22 cellular contexts compared by ENCODE assay signal in genomic region chr2:171996021-171996420, GRCh38. TPM values are rescaled to one million over a fixed set of nuclear protein-coding genes. Genes with fewer than 3 reads are reported as not detected.
A peak's percentile ranks its signal among the peaks of the same experiment; 100 is the strongest.
DNase-seq lines count a peak whose midpoint lies in the region; ATAC-seq, FAIRE-seq and TF ChIP-seq lines count a peak whose summit lies in the region.
"Had no signal": no experiment of that assay in that cellular context is flagged by ENCODE, and none has a peak within 500 bp of the region (broad histone marks: within the 10 kb centered on the region; RNA-seq: fewer than 3 reads in every experiment).

No MANE protein-coding gene starts in this region.

- H3K9ac ChIP-seq in IMR-90 (ENCODE audit: low read depth, low read length), result no peak overlapping the region
- no peak overlapping the region for H3K9ac ChIP-seq in K562 (ENCODE audit: insufficient read depth in 1 of 2, low read depth in 2 of 2, low read length in 2 of 2)
- H3K9ac ChIP-seq: BLaER1 had no signal

- no peak overlapping the region for H3K27ac Mint-ChIP-seq in GM23338
- H3K27ac Mint-ChIP-seq: B cell; CD4-positive, CD25-positive, alpha-beta regulatory T cell; CD8-positive, alpha-beta T cell had no signal

- ATAC-seq in GM23338, result no peak
- no peak for ATAC-seq in IMR-90 (ENCODE audit: low read depth)
- ATAC-seq in K562, result no peak
- ATAC-seq in HG03565 (IDR thresholded peaks at IDR 0.05; ENCODE audit: unreplicated experiment), result no peak
- ATAC-seq: CD8-positive, alpha-beta T cell had no signal

- DNase-seq in GM23338 (ENCODE audit: low spot score) (no peak), IMR-90 (no peak), K562 (ENCODE audit: extremely low read depth in 1 of 4, low spot score in 3 of 4) (no peak), testis (no peak), RCC 7860 (ENCODE audit: low spot score) (no peak)
- no peak for DNase-seq in effector memory CD4-positive, alpha-beta T cell
- DNase-seq: Caco-2; CD4-positive, CD25-positive, alpha-beta regulatory T cell; CD8-positive, alpha-beta T cell; DMS 273 treated with DMSO at 0.1 percent for 48 hours; DMS79 treated with DMSO at 0.1 percent for 48 hours; GF-D8; H7; HCEC 1CT had no signal

- POLR2A ChIA-PET in IMR-90 (lab: Charles Lee; ENCODE audit: unreplicated experiment), result no interaction called here
- POLR2A ChIA-PET in K562 (lab: Yijun Ruan, JAX), result no interaction called here

- no peak overlapping the region for H3K4me3 Mint-ChIP-seq in GM23338
- H3K4me3 Mint-ChIP-seq: B cell; CD4-positive, CD25-positive, alpha-beta regulatory T cell; CD8-positive, alpha-beta T cell had no signal

- no peaks in the 10 kb centered on the region for H4K20me1 ChIP-seq in GM23338 (replicated peaks; ENCODE audit: insufficient read depth)
- H4K20me1 ChIP-seq in IMR-90 (ENCODE audit: insufficient read depth, low read length), result no peaks in the 10 kb centered on the region
- no peaks in the 10 kb centered on the region for H4K20me1 ChIP-seq in K562 (replicated peaks; ENCODE audit: control insufficient read depth, insufficient read depth, low read length)
- H4K20me1 ChIP-seq: BLaER1 had no signal

- H2AFZ ChIP-seq in GM23338 (0 out of 2 replicates have a peak overlapping the region, but pooled peaks have one; percentile 12), IMR-90 (replicated peaks; ENCODE audit: low read length, poor library complexity) (no peak overlapping the region), K562 (ENCODE audit: low read depth, low read length) (no peak overlapping the region)

- H3K9me1 ChIP-seq in IMR-90 (ENCODE audit: insufficient read depth, low read length) (no peaks in the 10 kb centered on the region), K562 (ENCODE audit: control insufficient read depth, insufficient read depth, low read length) (no peaks in the 10 kb centered on the region)

- H3K27me3 ChIP-seq in GM23338 (ENCODE audit: insufficient read depth) (peaks cover 16% of the 10 kb centered on the region), IMR-90 (ENCODE audit: control insufficient read depth, insufficient read depth, low read length) (no peaks in the 10 kb centered on the region), K562 (ENCODE audit: control insufficient read depth in 2 of 2, insufficient read depth in 2 of 2, low read length in 2 of 2) (no peaks in the 10 kb centered on the region), testis (no peaks in the 10 kb centered on the region)
- no peaks in the 10 kb centered on the region for H3K27me3 ChIP-seq in effector memory CD4-positive, alpha-beta T cell (replicated peaks; ENCODE audit: control insufficient read depth, insufficient read depth, low read length, poor library complexity, severe bottlenecking)
- H3K27me3 ChIP-seq: BLaER1 had no signal

- dilution Hi-C loops in IMR-90 (cut with HindIII; ENCODE audit: low sequenced_read_pairs, unreplicated experiment), result no loop called here

- TF ChIP-seq POLR2A in IMR-90 (IDR thresholded peaks at IDR 0.05; ENCODE audit: low read depth, low read length), result no peak
- no peak for TF ChIP-seq POLR2A in K562 (conservative IDR thresholded peaks at IDR 0.05)
- no peak for TF ChIP-seq POLR2A in testis (IDR thresholded peaks at IDR 0.05)

- intact Hi-C loops in IMR-90 (cut with micrococcal nuclease) (loop anchor here (5.0 kb wide), 1 partner anchor 91 kb away; the partner anchor contains the start of gene DLX1), K562 (cut with micrococcal nuclease) (loop anchor here (10.0 kb wide), 1 partner anchor 291 kb away; no protein-coding TSS in a partner anchor), testis (cut with DNase I; ENCODE audit: low total_unique reads) (no loop called here)

- H3K4me2 ChIP-seq in GM23338 (no peak overlapping the region), IMR-90 (ENCODE audit: low read depth, low read length) (no peak overlapping the region), K562 (ENCODE audit: insufficient read depth, low read length) (no peak overlapping the region)
- H3K4me2 ChIP-seq: BLaER1 had no signal

- no peak overlapping the region for H2AK5ac ChIP-seq in IMR-90 (ENCODE audit: low read depth, low read length)

- no peaks in the 10 kb centered on the region for H3K36me3 ChIP-seq in GM23338 (ENCODE audit: insufficient read depth)
- H3K36me3 ChIP-seq in IMR-90 (ENCODE audit: control insufficient read depth, insufficient read depth, low read length), result no peaks in the 10 kb centered on the region
- no peaks in the 10 kb centered on the region for H3K36me3 ChIP-seq in K562 (ENCODE audit: control insufficient read depth, insufficient read depth, low read length)
- H3K36me3 ChIP-seq in testis (ENCODE audit: low read depth, missing control alignments), result no peaks in the 10 kb centered on the region
- no peaks in the 10 kb centered on the region for H3K36me3 ChIP-seq in effector memory CD4-positive, alpha-beta T cell (ENCODE audit: control insufficient read depth, insufficient read depth, low read length)
- H3K36me3 ChIP-seq: BLaER1 had no signal

- TF ChIP-seq RAD21 in IMR-90 (IDR thresholded peaks at IDR 0.05; ENCODE audit: low read length), result no peak
- TF ChIP-seq RAD21 in K562 (CRISPR knock-in tag; conservative IDR thresholded peaks at IDR 0.05 in 1 of 2, IDR thresholded peaks at IDR 0.05 in 1 of 2), result no peak

- H3K9me2 ChIP-seq in GM23338 (ENCODE audit: insufficient read depth), result no peaks in the 10 kb centered on the region

- no peak for TF ChIP-seq CTCF in GM23338 (conservative IDR thresholded peaks at IDR 0.05; ENCODE audit: low read depth in 2 of 2)
- no peak for TF ChIP-seq CTCF in IMR-90 (conservative IDR thresholded peaks at IDR 0.05; ENCODE audit: low read depth, low read length)
- TF ChIP-seq CTCF in K562 (IDR thresholded peaks at IDR 0.05 in 2 of 3, conservative IDR thresholded peaks at IDR 0.05 in 1 of 3; ENCODE audit: insufficient read depth in 2 of 3, low read depth in 1 of 3, low read length in 3 of 3), result no peak
- TF ChIP-seq CTCF in testis (IDR thresholded peaks at IDR 0.05), result no peak

- no peak for TF ChIP-seq EP300 in K562 (IDR thresholded peaks at IDR 0.05; ENCODE audit: low read length)

- H4K5ac ChIP-seq in IMR-90 (ENCODE audit: low read depth, low read length), result no peak overlapping the region

- no peak overlapping the region for H3K18ac ChIP-seq in IMR-90 (ENCODE audit: low read depth, low read length)

- no TSS peak for BruUV-seq in IMR-90 (replicated peaks; lab: Mats Ljungman, UMichigan)
- BruUV-seq in K562 (replicated peaks; lab: Mats Ljungman, UMichigan), result no TSS peak

- peaks cover 0 to 11% of the 10 kb centered on the region in 2 experiments; a peak in 1 of 4 replicates for H3K79me1 ChIP-seq in IMR-90 (ENCODE audit: low read depth in 1 of 2, low read length in 2 of 2)

- peaks cover 13% of the 10 kb centered on the region for H3K4me1 Mint-ChIP-seq in GM23338

- 100% methylated on average over 2 of the region's 5 CpGs; no CpG with 5 or more reads in 1 of the 2 experiments for WGBS in IMR-90 (ENCODE audit: extremely low coverage in 2 of 2, insufficient read length in 1 of 2), 2 experiments
- 82% methylated on average over 5 of the region's 5 CpGs for WGBS in K562 (ENCODE audit: insufficient coverage, low coverage, missing lambda C conversion rate)
- 85 to 89% methylated on average over 5 of the region's 5 CpGs for WGBS in testis, 2 donors

- H3K9me3 ChIP-seq in IMR-90 (ENCODE audit: control insufficient read depth, insufficient read depth, low read length) (no peaks in the 10 kb centered on the region), K562 (replicated peaks; ENCODE audit: control insufficient read depth, insufficient read depth, low read depth, low read length) (no peaks in the 10 kb centered on the region), testis (no peaks in the 10 kb centered on the region)
- H3K9me3 ChIP-seq in effector memory CD4-positive, alpha-beta T cell (ENCODE audit: control insufficient read depth, low read length), result no peaks in the 10 kb centered on the region
- H3K9me3 ChIP-seq: BLaER1, Caco-2 had no signal

- CTCF ChIA-PET in IMR-90 (lab: Yijun Ruan, JAX), result no interaction called here
- CTCF ChIA-PET in K562 (lab: Yijun Ruan, JAX; ENCODE audit: low intra/inter-chr PET ratio), result no interaction called here

- H4K91ac ChIP-seq in IMR-90 (ENCODE audit: insufficient read depth, low read depth, low read length), result no peak overlapping the region

- H3K4me1 ChIP-seq in GM23338 (ENCODE audit: insufficient read depth), result no peaks in the 10 kb centered on the region
- H3K4me1 ChIP-seq in IMR-90 (ENCODE audit: control insufficient read depth, insufficient read depth, low read length), result no peaks in the 10 kb centered on the region
- peaks cover 6 to 13% of the 10 kb centered on the region in 2 experiments; a peak in 4 of 5 replicates for H3K4me1 ChIP-seq in K562 (replicated peaks in 1 of 2; ENCODE audit: control insufficient read depth in 2 of 2, insufficient read depth in 2 of 2, low read length in 2 of 2)
- H3K4me1 ChIP-seq in testis, result peaks cover 4% of the 10 kb centered on the region
- H3K4me1 ChIP-seq in effector memory CD4-positive, alpha-beta T cell (ENCODE audit: control insufficient read depth, insufficient read depth, low read length, poor library complexity, severe bottlenecking), result peaks cover 10% of the 10 kb centered on the region

- no peak overlapping the region for H3K4ac ChIP-seq in IMR-90 (ENCODE audit: low read depth, low read length)

- no peak overlapping the region for H3K27ac ChIP-seq in GM23338 (ENCODE audit: low read depth)
- 0 out of 2 replicates have a peak overlapping the region, but pooled peaks have one; percentile 8 for H3K27ac ChIP-seq in IMR-90 (ENCODE audit: insufficient read depth, low read length)
- no peak overlapping the region for H3K27ac ChIP-seq in K562 (ENCODE audit: extremely low read depth, low read depth, low read length)
- peak overlapping the region; percentile 7 to 16 for H3K27ac ChIP-seq in testis
- H3K27ac ChIP-seq in effector memory CD4-positive, alpha-beta T cell (ENCODE audit: insufficient read depth, low read length, poor library complexity, severe bottlenecking), result no peak overlapping the region
- H3K27ac ChIP-seq: 22Rv1, BLaER1, C4-2B had no signal

- H3F3A ChIP-seq in GM23338 (replicated peaks; ENCODE audit: low read depth), result no peaks in the 10 kb centered on the region

- no peaks in the 10 kb centered on the region for H3K36me3 Mint-ChIP-seq in GM23338 (ENCODE audit: low read depth)

- H2BK15ac ChIP-seq in IMR-90 (ENCODE audit: low read depth, low read length), result no peak overlapping the region; the same call in 2 of the 3 replicates

- no peak for FAIRE-seq in K562 (lab: Jason Lieb, UNC)
- no peak for FAIRE-seq in RCC 7860 (lab: Jason Lieb, UNC)
- FAIRE-seq: GM12891, GM18507, H1 had no signal

- H4K8ac ChIP-seq in IMR-90 (ENCODE audit: low read depth in 2 of 2, low read length in 2 of 2), result peak overlapping the region in 1 of 2 experiments; percentile 19; a peak in 2 of 4 replicates

- in situ Hi-C loops in IMR-90 (cut with MboI; ENCODE audit: low sequenced_read_pairs), result no loop called here
- in situ Hi-C loops in K562 (cut with MboI), result no loop called here

- H3K9me3 Mint-ChIP-seq in GM23338, result no peaks in the 10 kb centered on the region
- H3K9me3 Mint-ChIP-seq: CD4-positive, CD25-positive, alpha-beta regulatory T cell; CD8-positive, alpha-beta T cell had no signal

- no peak overlapping the region for H2BK5ac ChIP-seq in IMR-90 (ENCODE audit: low read depth, low read length, poor library complexity, severe bottlenecking)

- H2BK20ac ChIP-seq in IMR-90 (ENCODE audit: low read depth, low read length), result peak overlapping the region; percentile 39; the same call in 1 of the 2 replicates

- H2BK120ac ChIP-seq in IMR-90 (ENCODE audit: low read depth, low read length), result no peak overlapping the region

- peaks cover 7% of the 10 kb centered on the region for H3K27me3 Mint-ChIP-seq in GM23338 (ENCODE audit: insufficient read depth, low read depth, poor library complexity)

- H3K4me3 ChIP-seq in GM23338, result no peak overlapping the region
- H3K4me3 ChIP-seq in IMR-90 (ENCODE audit: insufficient read depth, low read depth, low read length), result no peak overlapping the region
- H3K4me3 ChIP-seq in K562, result no peak overlapping the region
- no peak overlapping the region for H3K4me3 ChIP-seq in testis
- H3K4me3 ChIP-seq in effector memory CD4-positive, alpha-beta T cell (ENCODE audit: insufficient read depth, low read depth, low read length, poor library complexity, severe bottlenecking), result no peak overlapping the region
- H3K4me3 ChIP-seq: BLaER1 had no signal

- H3K14ac ChIP-seq in IMR-90 (replicated peaks; ENCODE audit: low read depth, low read length), result no peak overlapping the region

- no peaks in the 10 kb centered on the region for H3K79me2 ChIP-seq in GM23338 (replicated peaks; ENCODE audit: insufficient read depth)
- peaks cover 15% of the 10 kb centered on the region; the same call in 2 of the 3 replicates for H3K79me2 ChIP-seq in K562 (ENCODE audit: control insufficient read depth, insufficient read depth, low read length)

- no peak overlapping the region for H3K56ac ChIP-seq in IMR-90 (ENCODE audit: extremely low read depth, insufficient read depth, low read length)

- 0 out of 2 replicates have a peak overlapping the region, but pooled peaks have one; percentile 45 for H3K23ac ChIP-seq in IMR-90 (ENCODE audit: low read depth, low read length)

- H2AK9ac ChIP-seq in IMR-90 (replicated peaks; ENCODE audit: low read depth, low read length, poor library complexity), result no peak overlapping the region

RNA-seq across cellular contexts. Expression of gene METAP1D, which starts 3.7 kb away (rescaled TPM):
- total RNA-seq in GM23338 (2014; rRNA removed; shearing (Covaris generic)), result 15.5 and 19.4 TPM in 2 replicates
- polyA plus RNA-seq in GM23338 (2016; fragmentation: Nextera tagmentation; extraction: Ambion mirVana), result 11.9 and 12.8 TPM in 2 replicates
- total RNA-seq in IMR-90 (2012; rRNA removed), result 3.4 and 4.2 TPM in 2 replicates
- polyA plus RNA-seq in IMR-90 (2012; rRNA removed), result 5.5 TPM in 2 replicates
- polyA plus RNA-seq in IMR-90 (2012; cell fraction: cytosol; rRNA removed), result 1.3 and 2.0 TPM in 2 replicates
- polyA plus RNA-seq in IMR-90 (2012; cell fraction: nucleus; rRNA removed; ENCODE audit: low replicate concordance), result 11.5 and 28.3 TPM in 2 replicates
- 22.7 and 40.0 TPM in 2 replicates for total RNA-seq in K562 (2011; cell fraction: chromatin; rRNA removed; ENCODE audit: low replicate concordance)
- 11.0 and 14.9 TPM in 2 replicates for total RNA-seq in K562 (2011; cell fraction: nucleolus; rRNA removed)
- total RNA-seq in K562 (2011; cell fraction: nucleoplasm; rRNA removed), result 23.9 and 25.0 TPM in 2 replicates
- total RNA-seq in K562 (2014; rRNA removed), result 10.2 TPM in 2 replicates
- 17.0 and 17.2 TPM in 2 replicates for total RNA-seq in K562 (2014; rRNA removed; fragmentation: Illumina TruSeq; extraction: Trizol)
- 15.6 and 17.8 TPM in 2 replicates for total RNA-seq in K562 (2015; rRNA removed; fragmentation: Illumina TruSeq; extraction: Trizol)
- total RNA-seq in K562 (2021), result 9.9 and 10.8 TPM in 2 replicates
- polyA plus RNA-seq in K562 (2011; rRNA removed), result 20.0 and 22.5 TPM in 2 replicates
- 5.7 and 10.8 TPM in 2 replicates for polyA plus RNA-seq in K562 (2011; cell fraction: cytosol; rRNA removed)
- polyA plus RNA-seq in K562 (2011; cell fraction: nucleus; rRNA removed), result 34.4 and 43.2 TPM in 2 replicates
- 11.6 and 21.5 TPM in 2 replicates for polyA plus RNA-seq in K562 (2012)
- 16.7 and 23.4 TPM in 2 replicates for polyA plus RNA-seq in K562 (2014; fragmentation: Illumina TruSeq; extraction: Trizol)
- 10 to 100 TPM in 1 of 2 experiments, 1 to 10 TPM in 1; 8.0 to 10.4 TPM for polyA plus RNA-seq in K562 (2014; fragmentation: Nextera tagmentation; extraction: Ambion mirVana)
- polyA plus RNA-seq in K562 (2014; rRNA removed), result 15.7 and 17.8 TPM in 2 replicates
- 19.2 and 22.6 TPM in 2 replicates for polyA minus RNA-seq in K562 (2011; rRNA and poly(A)+ RNA removed)
- 5.2 and 6.3 TPM in 2 replicates for polyA minus RNA-seq in K562 (2011; cell fraction: cytosol; rRNA and poly(A)+ RNA removed)
- polyA minus RNA-seq in K562 (2011; cell fraction: nucleus; rRNA and poly(A)+ RNA removed), result 25.7 and 37.0 TPM in 2 replicates
- total RNA-seq in testis, result 10 to 100 TPM; 13.6 to 15.3 TPM
- polyA plus RNA-seq in testis (ENCODE audit: insufficient read depth, low read depth, low replicate concordance), result 4.5 TPM

Comparison
In these comparisons a context has a peak if more than half of its experiments do, and no peak if none do; other contexts are left out.
1. H3K27ac ChIP-seq: peak in IMR-90 (single experiment) and testis (2 of 2); none in GM23338 (single experiment), K562 (single experiment) and effector memory CD4-positive, alpha-beta T cell (single experiment).